Comparison of ENCODE assay signal across 14 cellular contexts in genomic region chr13:109666656-109667448, GRCh38.
DNase-seq lines count a peak whose midpoint lies in the region; ATAC-seq and TF ChIP-seq lines count a peak whose summit lies in the region.
"Had no signal": no experiment of that assay in that cellular context is flagged by ENCODE, and none has a peak within 500 bp of the region (broad histone marks: within the 10 kb centered on the region; RNA-seq: fewer than 3 reads in every experiment).

No MANE protein-coding gene starts in this region.

- intact Hi-C loops in A673 (cut with micrococcal nuclease; ENCODE audit: unreplicated experiment), result loop anchor here (1.0 to 5.0 kb wide), 3 partner anchors 14 to 241 kb away; no protein-coding TSS in a partner anchor
- intact Hi-C loops in IMR-90 (cut with micrococcal nuclease), result no loop called here
- intact Hi-C loops in MCF 10A (cut with micrococcal nuclease), result no loop called here
- intact Hi-C loops in lower lobe of right lung (cut with DNase I), result no loop called here
- intact Hi-C loops in Caco-2 (cut with micrococcal nuclease; ENCODE audit: unreplicated experiment), result loop anchor here (5.0 kb wide), 1 partner anchor 105 kb away; no protein-coding TSS in a partner anchor

- 51% methylated on average over 6 of the region's 21 CpGs; no CpG with 5 or more reads in 1 of the 2 experiments for WGBS in IMR-90 (ENCODE audit: extremely low coverage in 2 of 2, insufficient read length in 1 of 2), 2 experiments

- H3K23ac ChIP-seq in IMR-90 (ENCODE audit: low read depth, low read length), result no peak overlapping the region

- no peak for TF ChIP-seq CTCF in A673 (conservative IDR thresholded peaks at IDR 0.05; ENCODE audit: low read depth, low read length)
- TF ChIP-seq CTCF in IMR-90 (conservative IDR thresholded peaks at IDR 0.05; ENCODE audit: low read depth, low read length), result no peak
- no peak for TF ChIP-seq CTCF in MCF 10A (IDR thresholded peaks at IDR 0.05; ENCODE audit: unreplicated experiment)
- no peak for TF ChIP-seq CTCF in lower lobe of right lung (IDR thresholded peaks at IDR 0.05)
- no peak for TF ChIP-seq CTCF in Caco-2 (IDR thresholded peaks at IDR 0.05; ENCODE audit: insufficient read depth in 1 of 2, low read depth in 1 of 2, low read length in 1 of 2, severe bottlenecking in 1 of 2, unreplicated experiment in 1 of 2)

- ATAC-seq in IMR-90 (ENCODE audit: low read depth), result peak; percentile 78
- peak; percentile 58 to 88 for ATAC-seq in lower lobe of right lung

- TF ChIP-seq POLR2A in IMR-90 (IDR thresholded peaks at IDR 0.05; ENCODE audit: low read depth, low read length), result no peak

- H4K20me1 ChIP-seq in IMR-90 (ENCODE audit: insufficient read depth, low read length), result no peaks in the 10 kb centered on the region

- POLR2A ChIA-PET in A673 (lab: Charles Lee; ENCODE audit: low non-redundant PET) (interaction anchor here (0.6 to 1.0 kb wide), 4 partner anchors 14 to 675 kb away, joined by 3 to 14 read pairs (median 4); no protein-coding TSS in a partner anchor), IMR-90 (lab: Charles Lee; ENCODE audit: unreplicated experiment) (no interaction called here), MCF 10A (lab: Yijun Ruan, JAX) (interaction anchor here (0.6 kb wide), 1 partner anchor 19 kb away, joined by 3 read pairs; no protein-coding TSS in a partner anchor), Caco-2 (lab: Charles Lee) (no interaction called here)

- H2BK20ac ChIP-seq in IMR-90 (ENCODE audit: low read depth, low read length), result peak overlapping the region; percentile 67

- in situ Hi-C loops in IMR-90 (cut with MboI; ENCODE audit: low sequenced_read_pairs), result no loop called here

- no peak overlapping the region for H2BK120ac ChIP-seq in IMR-90 (ENCODE audit: low read depth, low read length)

- no peak overlapping the region for H2AFZ ChIP-seq in IMR-90 (replicated peaks; ENCODE audit: low read length, poor library complexity)
- H2AFZ ChIP-seq: parathyroid adenoma had no signal

- H3K14ac ChIP-seq in IMR-90 (replicated peaks; ENCODE audit: low read depth, low read length), result no peak overlapping the region

- peak overlapping the region; percentile 16 for H3K27ac Mint-ChIP-seq in MCF 10A (ENCODE audit: low read depth, unreplicated experiment)
- no peak overlapping the region for H3K27ac Mint-ChIP-seq in Caco-2 (ENCODE audit: unreplicated experiment)
- H3K27ac Mint-ChIP-seq: B cell had no signal

- H3K9me3 ChIP-seq in A673 (ENCODE audit: low read depth, low read length, poor library complexity, severe bottlenecking) (no peaks in the 10 kb centered on the region), IMR-90 (ENCODE audit: control insufficient read depth, insufficient read depth, low read length) (no peaks in the 10 kb centered on the region), lower lobe of right lung (no peaks in the 10 kb centered on the region), Caco-2 (no peaks in the 10 kb centered on the region)

- peaks cover 6% of the 10 kb centered on the region for H3K36me3 Mint-ChIP-seq in MCF 10A (ENCODE audit: insufficient read depth, unreplicated experiment)
- H3K36me3 Mint-ChIP-seq in Caco-2 (ENCODE audit: insufficient read depth, unreplicated experiment), result no peaks in the 10 kb centered on the region

- H4K5ac ChIP-seq in IMR-90 (ENCODE audit: low read depth, low read length), result no peak overlapping the region

- no peak overlapping the region for H3K4me2 ChIP-seq in IMR-90 (ENCODE audit: low read depth, low read length)

- peaks cover 53% of the 10 kb centered on the region for H3K4me1 ChIP-seq in A673 (ENCODE audit: insufficient read depth, low read length, poor library complexity, severe bottlenecking)
- no peaks in the 10 kb centered on the region for H3K4me1 ChIP-seq in IMR-90 (ENCODE audit: control insufficient read depth, insufficient read depth, low read length)
- H3K4me1 ChIP-seq in lower lobe of right lung, result no peaks in the 10 kb centered on the region
- no peaks in the 10 kb centered on the region for H3K4me1 ChIP-seq in Caco-2
- H3K4me1 ChIP-seq: parathyroid adenoma had no signal

- H2BK15ac ChIP-seq in IMR-90 (ENCODE audit: low read depth, low read length), result no peak overlapping the region

- H3K4me1 Mint-ChIP-seq in MCF 10A (ENCODE audit: insufficient read depth, unreplicated experiment) (no peaks in the 10 kb centered on the region), Caco-2 (ENCODE audit: low read depth, unreplicated experiment) (no peaks in the 10 kb centered on the region)
- H3K4me1 Mint-ChIP-seq: B cell had no signal

- H2BK5ac ChIP-seq in IMR-90 (ENCODE audit: low read depth, low read length, poor library complexity, severe bottlenecking), result no peak overlapping the region

- dilution Hi-C loops in IMR-90 (cut with HindIII; ENCODE audit: low sequenced_read_pairs, unreplicated experiment), result no loop called here

- H3K4me3 ChIP-seq in A673 (ENCODE audit: low read depth, low read length, poor library complexity, severe bottlenecking), result peak overlapping the region; percentile 22
- no peak overlapping the region for H3K4me3 ChIP-seq in IMR-90 (ENCODE audit: insufficient read depth, low read depth, low read length)
- no peak overlapping the region for H3K4me3 ChIP-seq in lower lobe of right lung
- no peak overlapping the region for H3K4me3 ChIP-seq in Caco-2 (ENCODE audit: low read depth, low read length)

- H3K4me3 Mint-ChIP-seq in MCF 10A (ENCODE audit: unreplicated experiment) (no peak overlapping the region), Caco-2 (ENCODE audit: unreplicated experiment) (no peak overlapping the region)
- H3K4me3 Mint-ChIP-seq: B cell had no signal

- H3K9me1 ChIP-seq in IMR-90 (ENCODE audit: insufficient read depth, low read length), result no peaks in the 10 kb centered on the region

- no peaks in the 10 kb centered on the region for H3K9me3 Mint-ChIP-seq in MCF 10A (ENCODE audit: unreplicated experiment)
- no peaks in the 10 kb centered on the region for H3K9me3 Mint-ChIP-seq in Caco-2 (ENCODE audit: unreplicated experiment)

- no peaks in the 10 kb centered on the region for H3K79me1 ChIP-seq in IMR-90 (ENCODE audit: low read depth in 1 of 2, low read length in 2 of 2)

- H3K27me3 ChIP-seq in A673 (replicated peaks; ENCODE audit: insufficient read depth, low read depth, low read length, poor library complexity) (no peaks in the 10 kb centered on the region), IMR-90 (ENCODE audit: control insufficient read depth, insufficient read depth, low read length) (peaks cover 6% of the 10 kb centered on the region), lower lobe of right lung (ENCODE audit: low read depth) (no peaks in the 10 kb centered on the region), Caco-2 (replicated peaks; ENCODE audit: control insufficient read depth, insufficient read depth, low read length) (no peaks in the 10 kb centered on the region)

- H3K36me3 ChIP-seq in A673 (ENCODE audit: insufficient read depth, low read length, poor library complexity, severe bottlenecking) (no peaks in the 10 kb centered on the region), IMR-90 (ENCODE audit: control insufficient read depth, insufficient read depth, low read length) (no peaks in the 10 kb centered on the region), lower lobe of right lung (no peaks in the 10 kb centered on the region), Caco-2 (ENCODE audit: control insufficient read depth, insufficient read depth, low read length) (no peaks in the 10 kb centered on the region)

- H3K27ac ChIP-seq in A673 (ENCODE audit: low read depth, low read length, poor library complexity, severe bottlenecking) (peak overlapping the region; percentile 97), IMR-90 (ENCODE audit: insufficient read depth, low read length) (no peak overlapping the region), lower lobe of right lung (no peak overlapping the region)
- H3K27ac ChIP-seq: parathyroid adenoma had no signal

- H3K18ac ChIP-seq in IMR-90 (ENCODE audit: low read depth, low read length), result no peak overlapping the region

- H4K91ac ChIP-seq in IMR-90 (ENCODE audit: insufficient read depth, low read depth, low read length), result no peak overlapping the region

- no peak overlapping the region for H4K8ac ChIP-seq in IMR-90 (ENCODE audit: low read depth in 2 of 2, low read length in 2 of 2)

- H2AK9ac ChIP-seq in IMR-90 (replicated peaks; ENCODE audit: low read depth, low read length, poor library complexity), result no peak overlapping the region

- DNase-seq in A673 (ENCODE audit: low spot score) (peak; percentile 85), IMR-90 (peak; percentile 16), MCF 10A (ENCODE audit: unreplicated experiment) (no peak), lower lobe of right lung (no peak), HuH-7 (ENCODE audit: low spot score) (no peak), Caco-2 (no peak)
- no peak for DNase-seq in stimulated activated CD8-positive, alpha-beta memory T cell treated with anti-CD3 and anti-CD28 coated beads, Interleukin-4, amount 100 ng/mL, for 48 hours
- no peak for DNase-seq in stimulated activated naive CD4-positive, alpha-beta T cell (lab: John Stamatoyannopoulos, UW)
- DNase-seq: activated T-cell treated with anti-CD3 and anti-CD28 coated beads for 4 hours, kidney, NCI-H187, substantia nigra had no signal

- H3K4ac ChIP-seq in IMR-90 (ENCODE audit: low read depth, low read length), result no peak overlapping the region

- no peak overlapping the region for H3K9ac ChIP-seq in IMR-90 (ENCODE audit: low read depth, low read length)
- H3K9ac ChIP-seq: parathyroid adenoma had no signal

- CTCF ChIA-PET in A673 (lab: Charles Lee) (interaction anchor here (0.7 to 1.0 kb wide), 2 partner anchors 14 to 117 kb away, joined by 4 to 6 read pairs; no protein-coding TSS in a partner anchor), IMR-90 (lab: Yijun Ruan, JAX) (no interaction called here), MCF 10A (lab: Yijun Ruan, JAX) (interaction anchor here (1.0 kb wide), 1 partner anchor 9 kb away, joined by 4 read pairs; no protein-coding TSS in a partner anchor), Caco-2 (lab: Charles Lee) (no interaction called here)

- BruUV-seq in A673 (replicated peaks; lab: Mats Ljungman, UMichigan) (TSS peak; percentile 95), IMR-90 (replicated peaks; lab: Mats Ljungman, UMichigan) (no TSS peak), MCF 10A (replicated peaks; lab: Mats Ljungman, UMichigan) (no TSS peak), Caco-2 (replicated peaks; lab: Mats Ljungman, UMichigan) (no TSS peak)

- H3K56ac ChIP-seq in IMR-90 (ENCODE audit: extremely low read depth, insufficient read depth, low read length), result no peak overlapping the region; the same call in 1 of the 2 replicates

- H2AK5ac ChIP-seq in IMR-90 (ENCODE audit: low read depth, low read length), result no peak overlapping the region

- H3K27me3 Mint-ChIP-seq in MCF 10A (ENCODE audit: insufficient read depth, unreplicated experiment), result no peaks in the 10 kb centered on the region
- H3K27me3 Mint-ChIP-seq in Caco-2 (ENCODE audit: insufficient read depth, unreplicated experiment), result no peaks in the 10 kb centered on the region
- H3K27me3 Mint-ChIP-seq: B cell had no signal

- no peak for TF ChIP-seq RAD21 in IMR-90 (IDR thresholded peaks at IDR 0.05; ENCODE audit: low read length)

TF ChIP-seq in IMR-90, 13 proteins besides CTCF, POLR2A, EP300 and RAD21 (continues in another document):
- TF ChIP-seq CHD1 (IDR thresholded peaks at IDR 0.05; ENCODE audit: low read depth, low read length), result no peak
- TF ChIP-seq MXI1 (IDR thresholded peaks at IDR 0.05; ENCODE audit: borderline replicate concordance, low read depth, low read length), result no peak
- no peak for TF ChIP-seq RFX5 (IDR thresholded peaks at IDR 0.05; ENCODE audit: low read depth, low read length)

Comparison
In these comparisons a context has a peak if more than half of its experiments do, and no peak if none do; other contexts are left out.
1. DNase-seq: peak in A673 (single experiment) and IMR-90 (single experiment); none in MCF 10A (single experiment), lower lobe of right lung (single experiment), HuH-7 (single experiment), stimulated activated CD8-positive, alpha-beta memory T cell treated with anti-CD3 and anti-CD28 coated beads, Interleukin-4, amount 100 ng/mL, for 48 hours (single experiment), Caco-2 (0 of 2) and stimulated activated naive CD4-positive, alpha-beta T cell (0 of 6).
2. CTCF ChIA-PET loops: an anchor here in A673 (0.7 to 1.0 kb wide) and MCF 10A (1.0 kb wide); none called in IMR-90 and Caco-2.
3. POLR2A ChIA-PET loops: an anchor here in A673 (0.6 to 1.0 kb wide) and MCF 10A (0.6 kb wide); none called in IMR-90 and Caco-2.
4. intact Hi-C loops: an anchor here in A673 (1.0 to 5.0 kb wide) and Caco-2 (5.0 kb wide); none called in IMR-90, MCF 10A and lower lobe of right lung.